ENCODE assay signal across 8 cellular contexts in genomic region chr5:43120720-43121564, GRCh38. TPM values are rescaled to one million over a fixed set of nuclear protein-coding genes. Genes with fewer than 3 reads are reported as not detected.
DNase-seq lines count a peak whose midpoint lies in the region; ATAC-seq, FAIRE-seq and TF ChIP-seq lines count a peak whose summit lies in the region.

ZNF131 (plus strand) TSS chr5:43120914; CDS start chr5:43122054, 1,140 bp downstream.

- H3K9me2 ChIP-seq in OCI-LY7 (ENCODE audit: insufficient read depth, low read length) = no peaks in the 10 kb centered on the region

- peak within 1 kb of the TSS; percentile 77 for H3K4me2 ChIP-seq in OCI-LY7 (ENCODE audit: low read length)

- TF ChIP-seq CTCF in D721Med (IDR thresholded peaks at IDR 0.05; ENCODE audit: insufficient read depth, missing control alignments) = no peak
- no peak for TF ChIP-seq CTCF in OCI-LY7 (conservative IDR thresholded peaks at IDR 0.05; ENCODE audit: low read length)
- TF ChIP-seq CTCF in epithelial cell of esophagus (IDR thresholded peaks at IDR 0.05; ENCODE audit: insufficient read depth, low read depth, low read length, missing control alignments) = no peak
- no peak for TF ChIP-seq CTCF in mucosa of descending colon (IDR thresholded peaks at IDR 0.05)

- H3K4me3 ChIP-seq in OCI-LY7 (ENCODE audit: low read depth, low read length, poor library complexity, severe bottlenecking) = peak within 1 kb of the TSS; percentile 80
- H3K4me3 ChIP-seq in epithelial cell of esophagus (ENCODE audit: low read length) = peak within 1 kb of the TSS; percentile 92
- peak within 1 kb of the TSS; percentile 73 for H3K4me3 ChIP-seq in mucosa of descending colon

- H3K9me3 ChIP-seq in OCI-LY7 (ENCODE audit: low read length) (no peaks in the 10 kb centered on the region), mucosa of descending colon (no peaks in the 10 kb centered on the region)

- peak within 1 kb of the TSS; percentile 77 for H3K27ac ChIP-seq in OCI-LY7 (ENCODE audit: low read depth, low read length, poor library complexity, severe bottlenecking)

- H3K36me3 ChIP-seq in OCI-LY7 (ENCODE audit: insufficient read depth, low read length) (peaks cover 36% of the 10 kb centered on the region), mucosa of descending colon (ENCODE audit: low read depth) (no peaks in the 10 kb centered on the region)

- ATAC-seq in GM21526 (IDR thresholded peaks at IDR 0.05; ENCODE audit: low FRiP score, unreplicated experiment) = peak; percentile 95
- peak; percentile 96 for ATAC-seq in mucosa of descending colon

- CTCF ChIA-PET in OCI-LY7 (lab: Charles Lee; ENCODE audit: unreplicated experiment) = interaction anchor here (0.5 to 1.9 kb wide), 10 partner anchors 8 to 363 kb away, joined by 3 to 7 read pairs (median 3); partner anchors contain the start of gene TMEM267

- no peak for FAIRE-seq in D721Med (lab: Jason Lieb, UNC)

- POLR2A ChIA-PET in OCI-LY7 (lab: Charles Lee) = interaction anchor here (0.5 to 4.4 kb wide), 37 partner anchors 8 to 482 kb away, joined by 3 to 34 read pairs (median 4); partner anchors contain the start of genes C5orf34, HMGCS1, NNT and TMEM267

- H3K79me2 ChIP-seq in OCI-LY7 (ENCODE audit: insufficient read depth, low read depth, low read length) = peaks cover 47% of the 10 kb centered on the region

- DNase-seq in D721Med (ENCODE audit: insufficient read length, low spot score) = peak; percentile 62
- DNase-seq in HuH-7.5 (ENCODE audit: low spot score) = peak; percentile 88
- DNase-seq in OCI-LY7 (ENCODE audit: low spot score) = peak; percentile 98
- DNase-seq in activated T-cell treated with anti-CD3 and anti-CD28 coated beads for 24 hours (ENCODE audit: low read depth) = peak; percentile 96
- DNase-seq in epithelial cell of esophagus (ENCODE audit: low read depth) = peak; percentile 98
- DNase-seq in mucosa of descending colon = peak; percentile 98
- peak; percentile 94 for DNase-seq in stimulated activated CD8-positive, alpha-beta memory T cell treated with anti-CD3 and anti-CD28 coated beads, Interleukin-4, amount 100 ng/mL, for 24 hours (ENCODE audit: low read depth)

- peaks cover 14% of the 10 kb centered on the region for H4K20me1 ChIP-seq in OCI-LY7 (ENCODE audit: insufficient read depth, low read length)

- H3K4me1 ChIP-seq in OCI-LY7 (ENCODE audit: insufficient read depth, low read length, poor library complexity, severe bottlenecking) = peaks cover 35% of the 10 kb centered on the region
- H3K4me1 ChIP-seq in mucosa of descending colon (ENCODE audit: low read depth) = peaks cover 16% of the 10 kb centered on the region

- intact Hi-C loops in OCI-LY7 (cut with micrococcal nuclease; ENCODE audit: unreplicated experiment) (loop anchor here (1.0 to 5.0 kb wide), 8 partner anchors 16 to 435 kb away; partner anchors contain the start of genes ANXA2R, HMGCS1 and TMEM267), mucosa of descending colon (cut with DNase I, micrococcal nuclease) (loop anchor here in 1 of 2 donors (10.0 kb wide), 1 partner anchor 194 kb away; the partner anchor contains the start of gene HMGCS1)

- BruUV-seq in OCI-LY7 (replicated peaks; lab: Mats Ljungman, UMichigan) = TSS peak; percentile 93

- H2AFZ ChIP-seq in OCI-LY7 (ENCODE audit: low read length) = peak within 1 kb of the TSS; percentile 45

RNA-seq across cellular contexts. Expression of gene ZNF131, which starts in this region (rescaled TPM):
- total RNA-seq in OCI-LY7 (2014; rRNA removed; shearing (Covaris generic)) = 59.0 and 61.0 TPM in 2 replicates
- 59.4 and 62.9 TPM in 2 replicates for total RNA-seq in OCI-LY7 (2022)
- total RNA-seq in mucosa of descending colon = 10 to 100 TPM; 26.5 to 32.6 (median 31.2) TPM

Comparison
In these comparisons a context has a peak if more than half of its experiments do, and no peak if none do; other contexts are left out.
1. Peak in every context shown above with its lines: DNase-seq, ATAC-seq, H3K4me3 ChIP-seq and H3K27ac ChIP-seq.